17 cellular contexts compared by ENCODE assay signal in genomic region chr6:134324766-134325165, GRCh38.
"Had no signal": no experiment of that assay in that cellular context is flagged by ENCODE, and none has a peak within 500 bp of the region (broad histone marks: within the 10 kb centered on the region; RNA-seq: fewer than 3 reads in every experiment).

No MANE protein-coding gene starts in this region.

- H2AFZ ChIP-seq: neural progenitor cell had no signal

- H3K4me3 ChIP-seq: colonic mucosa, esophagus squamous epithelium, lower lobe of right lung, neural progenitor cell, right lobe of liver, thoracic aorta, tibial nerve, upper lobe of left lung had no signal

- H3K9me3 ChIP-seq: colonic mucosa, right lobe of liver had no signal

- H3K4me1 ChIP-seq: colonic mucosa, esophagus squamous epithelium, lower lobe of right lung, neural progenitor cell, right lobe of liver, tibial nerve, upper lobe of left lung had no signal

- DNase-seq: central memory CD4-positive, alpha-beta T cell; colonic mucosa; effector memory CD8-positive, alpha-beta T cell; esophagus squamous epithelium; foreskin melanocyte; left ventricle myocardium superior; lower lobe of right lung; naive thymus-derived CD4-positive, alpha-beta T cell; right lobe of liver; small intestine; stimulated activated CD4-positive, alpha-beta T cell treated with anti-CD3 and anti-CD28 coated beads, Interleukin-15, amount 100 ng/mL, for 24 hours; stimulated activated CD4-positive, alpha-beta T cell treated with anti-CD3 and anti-CD28 coated beads, Interleukin-2, amount 100 ng/mL, for 48 hours; stimulated activated naive B cell treated with anti-CD40 and anti-IgM and Interleukin-4, amounts not matched to agents 10 μg/mL and 1 μg/mL and 100 μg/mL, for 72 hours; upper lobe of left lung had no signal

- H3K9ac ChIP-seq: neural progenitor cell had no signal

- H3K36me3 ChIP-seq: colonic mucosa, esophagus squamous epithelium, lower lobe of right lung, neural progenitor cell, right lobe of liver, thoracic aorta, tibial nerve, upper lobe of left lung had no signal

- ATAC-seq: effector memory CD8-positive, alpha-beta T cell; left ventricle myocardium superior; lower lobe of right lung; naive thymus-derived CD4-positive, alpha-beta T cell; right lobe of liver; stimulated activated naive B cell treated with anti-CD40 and anti-IgM and Interleukin-4, amounts not matched to agents 10 μg/mL and 1 μg/mL and 100 μg/mL, for 72 hours had no signal

- H3K27ac ChIP-seq: colonic mucosa, esophagus squamous epithelium, lower lobe of right lung, neural progenitor cell, right lobe of liver, thoracic aorta, tibial nerve, upper lobe of left lung had no signal

- H3K27me3 ChIP-seq: colonic mucosa, esophagus squamous epithelium, neural progenitor cell, right lobe of liver, tibial nerve, upper lobe of left lung had no signal

- H3K4me2 ChIP-seq: neural progenitor cell had no signal
